Comparison of ENCODE assay signal across 1 cellular context in the genomic region with DNA sequence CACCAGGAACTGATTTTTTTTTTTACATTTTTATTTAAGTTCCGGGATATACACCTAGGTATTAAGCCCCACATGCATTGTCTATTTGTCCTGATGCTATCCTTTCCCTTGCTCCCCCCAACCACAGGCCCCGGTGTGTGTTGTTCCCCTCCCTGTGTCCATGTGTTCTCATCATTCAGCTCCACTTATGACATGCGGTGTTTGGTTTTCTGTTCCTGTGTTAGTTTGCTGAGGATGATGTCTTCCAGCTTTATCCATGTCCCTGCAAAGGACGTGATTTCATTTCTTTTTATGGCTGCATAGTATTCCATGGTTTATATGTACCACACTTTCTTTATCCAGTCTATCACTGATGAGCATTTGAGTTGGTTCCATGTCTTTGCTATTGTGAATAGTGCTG.
TF ChIP-seq lines count a peak whose summit lies in the region.
"Not testable (repeated sequence)": the region's sequence is repeated elsewhere in the genome, so short reads cannot be mapped to it uniquely, and the experiment has no call there.

No MANE protein-coding gene starts in this region.

TF ChIP-seq in K562, 482 proteins besides CTCF, POLR2A, EP300 and RAD21 (continued from another document):
- TF ChIP-seq, protein P1, sequence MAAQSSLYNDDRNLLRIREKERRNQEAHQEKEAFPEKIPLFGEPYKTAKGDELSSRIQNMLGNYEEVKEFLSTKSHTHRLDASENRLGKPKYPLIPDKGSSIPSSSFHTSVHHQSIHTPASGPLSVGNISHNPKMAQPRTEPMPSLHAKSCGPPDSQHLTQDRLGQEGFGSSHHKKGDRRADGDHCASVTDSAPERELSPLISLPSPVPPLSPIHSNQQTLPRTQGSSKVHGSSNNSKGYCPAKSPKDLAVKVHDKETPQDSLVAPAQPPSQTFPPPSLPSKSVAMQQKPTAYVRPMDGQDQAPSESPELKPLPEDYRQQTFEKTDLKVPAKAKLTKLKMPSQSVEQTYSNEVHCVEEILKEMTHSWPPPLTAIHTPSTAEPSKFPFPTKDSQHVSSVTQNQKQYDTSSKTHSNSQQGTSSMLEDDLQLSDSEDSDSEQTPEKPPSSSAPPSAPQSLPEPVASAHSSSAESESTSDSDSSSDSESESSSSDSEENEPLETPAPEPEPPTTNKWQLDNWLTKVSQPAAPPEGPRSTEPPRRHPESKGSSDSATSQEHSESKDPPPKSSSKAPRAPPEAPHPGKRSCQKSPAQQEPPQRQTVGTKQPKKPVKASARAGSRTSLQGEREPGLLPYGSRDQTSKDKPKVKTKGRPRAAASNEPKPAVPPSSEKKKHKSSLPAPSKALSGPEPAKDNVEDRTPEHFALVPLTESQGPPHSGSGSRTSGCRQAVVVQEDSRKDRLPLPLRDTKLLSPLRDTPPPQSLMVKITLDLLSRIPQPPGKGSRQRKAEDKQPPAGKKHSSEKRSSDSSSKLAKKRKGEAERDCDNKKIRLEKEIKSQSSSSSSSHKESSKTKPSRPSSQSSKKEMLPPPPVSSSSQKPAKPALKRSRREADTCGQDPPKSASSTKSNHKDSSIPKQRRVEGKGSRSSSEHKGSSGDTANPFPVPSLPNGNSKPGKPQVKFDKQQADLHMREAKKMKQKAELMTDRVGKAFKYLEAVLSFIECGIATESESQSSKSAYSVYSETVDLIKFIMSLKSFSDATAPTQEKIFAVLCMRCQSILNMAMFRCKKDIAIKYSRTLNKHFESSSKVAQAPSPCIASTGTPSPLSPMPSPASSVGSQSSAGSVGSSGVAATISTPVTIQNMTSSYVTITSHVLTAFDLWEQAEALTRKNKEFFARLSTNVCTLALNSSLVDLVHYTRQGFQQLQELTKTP (IDR thresholded peaks at IDR 0.05; ENCODE audit: low read depth in 1 of 2, partially characterized antibody in 2 of 2) = peak in 1 of 2 experiments; percentile 19
- TF ChIP-seq, protein P2, sequence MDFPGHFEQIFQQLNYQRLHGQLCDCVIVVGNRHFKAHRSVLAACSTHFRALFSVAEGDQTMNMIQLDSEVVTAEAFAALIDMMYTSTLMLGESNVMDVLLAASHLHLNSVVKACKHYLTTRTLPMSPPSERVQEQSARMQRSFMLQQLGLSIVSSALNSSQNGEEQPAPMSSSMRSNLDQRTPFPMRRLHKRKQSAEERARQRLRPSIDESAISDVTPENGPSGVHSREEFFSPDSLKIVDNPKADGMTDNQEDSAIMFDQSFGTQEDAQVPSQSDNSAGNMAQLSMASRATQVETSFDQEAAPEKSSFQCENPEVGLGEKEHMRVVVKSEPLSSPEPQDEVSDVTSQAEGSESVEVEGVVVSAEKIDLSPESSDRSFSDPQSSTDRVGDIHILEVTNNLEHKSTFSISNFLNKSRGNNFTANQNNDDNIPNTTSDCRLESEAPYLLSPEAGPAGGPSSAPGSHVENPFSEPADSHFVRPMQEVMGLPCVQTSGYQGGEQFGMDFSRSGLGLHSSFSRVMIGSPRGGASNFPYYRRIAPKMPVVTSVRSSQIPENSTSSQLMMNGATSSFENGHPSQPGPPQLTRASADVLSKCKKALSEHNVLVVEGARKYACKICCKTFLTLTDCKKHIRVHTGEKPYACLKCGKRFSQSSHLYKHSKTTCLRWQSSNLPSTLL (IDR thresholded peaks at IDR 0.05) = 0 out of 2 replicates have a peak, but pooled peaks have one; percentile 15
- TF ChIP-seq POLR2B (IDR thresholded peaks at IDR 0.05; ENCODE audit: low read depth, partially characterized antibody) = peak; percentile 37
- peak; percentile 48; the same call in 1 of the 2 replicates for TF ChIP-seq NFRKB (IDR thresholded peaks at IDR 0.05; ENCODE audit: low read depth)
- peak in 1 of 2 experiments; percentile 31; a peak in 1 of 4 replicates for TF ChIP-seq FOXK2 (conservative IDR thresholded peaks at IDR 0.05 in 1 of 2, IDR thresholded peaks at IDR 0.05 in 1 of 2; ENCODE audit: low read depth in 2 of 2)
- TF ChIP-seq BCOR (IDR thresholded peaks at IDR 0.05) = 0 out of 2 replicates have a peak, but pooled peaks have one; percentile 37
- peak in 1 of 2 experiments; percentile 25; a peak in 1 of 4 replicates for TF ChIP-seq MAZ (CRISPR knock-in tag; conservative IDR thresholded peaks at IDR 0.05 in 1 of 2, IDR thresholded peaks at IDR 0.05 in 1 of 2)
- peak in 1 of 2 experiments; percentile 51; a peak in 1 of 4 replicates for TF ChIP-seq KDM1A (IDR thresholded peaks at IDR 0.05)
- peak; percentile 46; the same call in 1 of the 2 replicates for TF ChIP-seq HLTF (IDR thresholded peaks at IDR 0.05)
- TF ChIP-seq SMARCA4 (IDR thresholded peaks at IDR 0.05) = 0 out of 2 replicates have a peak, but pooled peaks have one; percentile 15
- TF ChIP-seq MYC (IDR thresholded peaks at IDR 0.05; ENCODE audit: low read depth, low read length) = 0 out of 2 replicates have a peak, but pooled peaks have one; percentile 43
- TF ChIP-seq MYC (CRISPR knock-in tag; IDR thresholded peaks at IDR 0.05; ENCODE audit: borderline replicate concordance, low read depth) = not testable (repeated sequence)
- TF ChIP-seq MGA (IDR thresholded peaks at IDR 0.05) = peak; percentile 59
- peak; percentile 37 for TF ChIP-seq RBM25 (IDR thresholded peaks at IDR 0.05; ENCODE audit: low read depth, low read length, severe bottlenecking)
- peak; percentile 67; the same call in 1 of the 2 replicates for TF ChIP-seq NKRF (IDR thresholded peaks at IDR 0.05; ENCODE audit: borderline replicate concordance)
- TF ChIP-seq SMARCA5 (IDR thresholded peaks at IDR 0.05) = peak; percentile 68; the same call in 1 of the 2 replicates
- TF ChIP-seq, protein P3, sequence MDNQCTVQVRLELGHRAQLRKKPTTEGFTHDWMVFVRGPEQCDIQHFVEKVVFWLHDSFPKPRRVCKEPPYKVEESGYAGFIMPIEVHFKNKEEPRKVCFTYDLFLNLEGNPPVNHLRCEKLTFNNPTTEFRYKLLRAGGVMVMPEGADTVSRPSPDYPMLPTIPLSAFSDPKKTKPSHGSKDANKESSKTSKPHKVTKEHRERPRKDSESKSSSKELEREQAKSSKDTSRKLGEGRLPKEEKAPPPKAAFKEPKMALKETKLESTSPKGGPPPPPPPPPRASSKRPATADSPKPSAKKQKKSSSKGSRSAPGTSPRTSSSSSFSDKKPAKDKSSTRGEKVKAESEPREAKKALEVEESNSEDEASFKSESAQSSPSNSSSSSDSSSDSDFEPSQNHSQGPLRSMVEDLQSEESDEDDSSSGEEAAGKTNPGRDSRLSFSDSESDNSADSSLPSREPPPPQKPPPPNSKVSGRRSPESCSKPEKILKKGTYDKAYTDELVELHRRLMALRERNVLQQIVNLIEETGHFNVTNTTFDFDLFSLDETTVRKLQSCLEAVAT (IDR thresholded peaks at IDR 0.05) = peak; percentile 76 to 85; a peak in 3 of 4 replicates
- TF ChIP-seq BRD9 (IDR thresholded peaks at IDR 0.05; ENCODE audit: low read depth, partially characterized antibody) = peak; percentile 69
- TF ChIP-seq, protein P4, sequence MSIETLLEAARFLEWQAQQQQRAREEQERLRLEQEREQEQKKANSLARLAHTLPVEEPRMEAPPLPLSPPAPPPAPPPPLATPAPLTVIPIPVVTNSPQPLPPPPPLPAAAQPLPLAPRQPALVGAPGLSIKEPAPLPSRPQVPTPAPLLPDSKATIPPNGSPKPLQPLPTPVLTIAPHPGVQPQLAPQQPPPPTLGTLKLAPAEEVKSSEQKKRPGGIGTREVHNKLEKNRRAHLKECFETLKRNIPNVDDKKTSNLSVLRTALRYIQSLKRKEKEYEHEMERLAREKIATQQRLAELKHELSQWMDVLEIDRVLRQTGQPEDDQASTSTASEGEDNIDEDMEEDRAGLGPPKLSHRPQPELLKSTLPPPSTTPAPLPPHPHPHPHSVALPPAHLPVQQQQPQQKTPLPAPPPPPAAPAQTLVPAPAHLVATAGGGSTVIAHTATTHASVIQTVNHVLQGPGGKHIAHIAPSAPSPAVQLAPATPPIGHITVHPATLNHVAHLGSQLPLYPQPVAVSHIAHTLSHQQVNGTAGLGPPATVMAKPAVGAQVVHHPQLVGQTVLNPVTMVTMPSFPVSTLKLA (conservative IDR thresholded peaks at IDR 0.05) = peak in 1 of 2 experiments; percentile 54; a peak in 3 of 4 replicates
- peak; percentile 31; the same call in 1 of the 2 replicates for TF ChIP-seq L3MBTL2 (IDR thresholded peaks at IDR 0.05)
- TF ChIP-seq SUPT5H (IDR thresholded peaks at IDR 0.05) = peak; percentile 25; the same call in 1 of the 2 replicates
- TF ChIP-seq ARNT (IDR thresholded peaks at IDR 0.05) = peak; percentile 39 to 71; a peak in 2 of 4 replicates
- TF ChIP-seq ARID2 (IDR thresholded peaks at IDR 0.05) = peak; percentile 43; the same call in 1 of the 2 replicates
TF ChIP-seq in K562: peak in this region for 30; not testable (repeated sequence) for 452.
